In genomic region chrX:154409222-154409871, GRCh38 we compare ENCODE assay signal across 8 cellular contexts. TPM values are rescaled to one million over a fixed set of nuclear protein-coding genes. Genes with fewer than 3 reads are reported as not detected.
A peak's percentile ranks its signal among the peaks of the same experiment; 100 is the strongest.
DNase-seq lines count a peak whose midpoint lies in the region; ATAC-seq, FAIRE-seq and TF ChIP-seq lines count a peak whose summit lies in the region.

DNASE1L1 (minus strand) TSS chrX:154409254; CDS start chrX:154405568, 3,686 bp downstream.

- ATAC-seq in activated CD8-positive, alpha-beta T cell treated with anti-CD3 and anti-CD28 coated beads for 36 hours: no peak
- ATAC-seq in HG02840 (IDR thresholded peaks at IDR 0.05; ENCODE audit: low FRiP score, unreplicated experiment): no peak

- CTCF ChIA-PET in activated CD8-positive, alpha-beta T cell treated with anti-CD3 and anti-CD28 coated beads for 36 hours (lab: Charles Lee): no interaction called here

- H3K4me2 ChIP-seq in neural progenitor cell: peak within 1 kb of the TSS; percentile 66

- H3K4me1 Mint-ChIP-seq in activated CD8-positive, alpha-beta T cell treated with anti-CD3 and anti-CD28 coated beads for 36 hours (ENCODE audit: low read depth): peaks cover 10% of the 10 kb centered on the region
- H3K4me1 Mint-ChIP-seq in neural progenitor cell: peaks cover 13% of the 10 kb centered on the region

- no peaks in the 10 kb centered on the region for H3K4me1 ChIP-seq in neural progenitor cell

- peaks cover 8% of the 10 kb centered on the region for H3K79me2 ChIP-seq in neural progenitor cell (ENCODE audit: low read depth)

- TF ChIP-seq CTCF in activated CD8-positive, alpha-beta T cell treated with anti-CD3 and anti-CD28 coated beads for 36 hours (IDR thresholded peaks at IDR 0.05): no peak
- TF ChIP-seq CTCF in foreskin fibroblast (IDR thresholded peaks at IDR 0.05; ENCODE audit: low read depth, low read length) (no peak), neural progenitor cell (IDR thresholded peaks at IDR 0.05) (no peak)

- POLR2A ChIA-PET in activated CD8-positive, alpha-beta T cell treated with anti-CD3 and anti-CD28 coated beads for 36 hours (lab: Charles Lee): interaction anchor here (1.2 to 7.6 kb wide), 2 partner anchors 10 to 133 kb away, joined by 4 to 97 read pairs; partner anchors contain the start of gene RPL10

- H3K27ac Mint-ChIP-seq in activated CD8-positive, alpha-beta T cell treated with anti-CD3 and anti-CD28 coated beads for 36 hours: peak within 1 kb of the TSS; percentile 55
- H3K27ac Mint-ChIP-seq in neural progenitor cell: no peak within 1 kb of the TSS

- H3K4me3 ChIP-seq in foreskin fibroblast (ENCODE audit: low read depth in 1 of 2, low read length in 2 of 2): peak within 1 kb of the TSS; percentile 45 to 48
- H3K4me3 ChIP-seq in neural progenitor cell: peak within 1 kb of the TSS; percentile 20

- H3K4me3 Mint-ChIP-seq in activated CD8-positive, alpha-beta T cell treated with anti-CD3 and anti-CD28 coated beads for 36 hours: peak within 1 kb of the TSS; percentile 32
- peak within 1 kb of the TSS; percentile 72 for H3K4me3 Mint-ChIP-seq in neural progenitor cell

- no peak for TF ChIP-seq POLR2A in GM12892 (IDR thresholded peaks at IDR 0.05; ENCODE audit: low read depth, low read length)

- FAIRE-seq in GM12892 (lab: Jason Lieb, UNC) (peak; percentile 78), HTR-8/SVneo (lab: Jason Lieb, UNC) (peak; percentile 59)

- DNase-seq in GM12892 (ENCODE audit: insufficient read length) (peak; percentile 63), HTR-8/SVneo (ENCODE audit: insufficient read length, low spot score) (peak; percentile 76), foreskin fibroblast (peak; percentile 85 to 92), neural progenitor cell (ENCODE audit: low spot score) (peak; percentile 82), NCI-H1436 (lab: John Stamatoyannopoulos, UW) (no peak), NCI-H524 treated with DMSO at 0.1 percent for 48 hours (lab: John Stamatoyannopoulos, UW) (no peak)
- DNase-seq in activated CD8-positive, alpha-beta T cell treated with anti-CD3 and anti-CD28 coated beads for 36 hours: no peak

- H2AFZ ChIP-seq in neural progenitor cell (replicated peaks): no peak within 1 kb of the TSS

- H3K9me3 ChIP-seq in neural progenitor cell (ENCODE audit: low read depth): no peaks in the 10 kb centered on the region

- H3K9me3 Mint-ChIP-seq in activated CD8-positive, alpha-beta T cell treated with anti-CD3 and anti-CD28 coated beads for 36 hours: no peaks in the 10 kb centered on the region
- H3K9me3 Mint-ChIP-seq in neural progenitor cell: peaks cover 19% of the 10 kb centered on the region

- H3F3A ChIP-seq in neural progenitor cell (ENCODE audit: low read depth): peaks cover 18% of the 10 kb centered on the region

- H3K27me3 Mint-ChIP-seq in activated CD8-positive, alpha-beta T cell treated with anti-CD3 and anti-CD28 coated beads for 36 hours: no peaks in the 10 kb centered on the region
- H3K27me3 Mint-ChIP-seq in neural progenitor cell (ENCODE audit: insufficient read depth, low read depth): no peaks in the 10 kb centered on the region

- no peak within 1 kb of the TSS for H3K27ac ChIP-seq in neural progenitor cell

- intact Hi-C loops in activated CD8-positive, alpha-beta T cell treated with anti-CD3 and anti-CD28 coated beads for 36 hours (cut with micrococcal nuclease): no loop called here

- no peaks in the 10 kb centered on the region for H3K36me3 ChIP-seq in neural progenitor cell

- no peaks in the 10 kb centered on the region for H3K27me3 ChIP-seq in neural progenitor cell

- H3K36me3 Mint-ChIP-seq in activated CD8-positive, alpha-beta T cell treated with anti-CD3 and anti-CD28 coated beads for 36 hours (ENCODE audit: low read depth): peaks cover 6% of the 10 kb centered on the region
- H3K36me3 Mint-ChIP-seq in neural progenitor cell: peaks cover 3% of the 10 kb centered on the region

- no peak within 1 kb of the TSS for H3K9ac ChIP-seq in neural progenitor cell

- H4K20me1 ChIP-seq in neural progenitor cell (ENCODE audit: low read depth): no peaks in the 10 kb centered on the region

RNA-seq across cellular contexts. Expression of gene DNASE1L1, which starts in this region (rescaled TPM):
- polyA plus RNA-seq in GM12892 (2012; ENCODE audit: missing spikeins): 12.3 TPM
- 10 to 100 TPM in 1 of 2 experiments, 1 to 10 TPM in 1; 9.4 to 10.3 TPM for total RNA-seq in activated CD8-positive, alpha-beta T cell treated with anti-CD3 and anti-CD28 coated beads for 36 hours
- 14.2 and 27.2 TPM in 2 replicates for total RNA-seq in neural progenitor cell (ENCODE audit: low replicate concordance)

Comparison
In these comparisons a context has a peak if more than half of its experiments do, and no peak if none do; other contexts are left out.
1. DNase-seq: peak in GM12892 (single experiment), HTR-8/SVneo (single experiment), foreskin fibroblast (2 of 2) and neural progenitor cell (single experiment); none in activated CD8-positive, alpha-beta T cell treated with anti-CD3 and anti-CD28 coated beads for 36 hours (single experiment), NCI-H1436 (single experiment) and NCI-H524 treated with DMSO at 0.1 percent for 48 hours (single experiment).